Comparison of ENCODE assay signal across 8 cellular contexts in the genomic region with DNA sequence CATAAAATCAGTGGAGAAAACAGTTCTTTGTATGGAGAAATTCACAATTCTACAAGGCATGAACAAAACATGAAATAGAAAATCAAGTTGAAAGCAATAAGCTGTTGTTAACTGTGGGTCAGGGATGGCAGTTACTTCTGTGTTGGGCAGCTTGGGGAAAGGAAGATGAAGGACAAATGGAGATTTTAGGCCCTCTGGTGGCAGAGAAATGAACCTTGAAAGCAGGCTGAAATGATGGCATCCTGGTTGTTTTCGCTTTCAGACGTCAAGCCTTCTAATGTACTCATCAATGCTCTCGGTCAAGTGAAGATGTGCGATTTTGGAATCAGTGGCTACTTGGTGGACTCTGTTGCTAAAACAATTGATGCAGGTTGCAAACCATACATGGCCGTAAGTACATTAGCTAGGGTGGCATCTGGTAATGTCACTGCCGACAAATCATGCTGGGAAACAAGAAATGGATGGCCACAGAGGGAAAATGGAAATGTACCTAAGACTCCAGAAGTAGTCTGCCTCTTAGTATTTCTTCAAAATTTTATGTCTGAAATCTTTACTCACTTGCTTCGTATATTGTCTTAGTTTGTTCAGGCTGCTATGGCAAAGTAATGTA.
DNase-seq lines count a peak whose midpoint lies in the region; ATAC-seq and TF ChIP-seq lines count a peak whose summit lies in the region.

No MANE protein-coding gene starts in this region.

- ATAC-seq in GM21825 (IDR thresholded peaks at IDR 0.05; ENCODE audit: unreplicated experiment) = peak; percentile 72

- H3K27ac ChIP-seq in osteoblast (ENCODE audit: low read depth, low read length) = no peak overlapping the region

- H3K27me3 Mint-ChIP-seq in activated T-helper 1 cell treated with anti-CD3 and anti-CD28 coated beads, Interleukin-12 subunit alpha, Interleukin-12 subunit beta, Interleukin-2, Interleukin-4 antibody, amounts not matched to agents 30 ng/mL and 10 ng/mL and 1 ng/mL, durations not matched to agents 14 hours and 24 hours and 36 hours (ENCODE audit: insufficient read depth) = no peaks in the 10 kb centered on the region

- H3K36me3 ChIP-seq in osteoblast (ENCODE audit: insufficient read depth, low read length) = no peaks in the 10 kb centered on the region

- DNase-seq in SIG-M5 treated with dmso at 0.1 percent for 504 hours (lab: John Stamatoyannopoulos, UW; ENCODE audit: unreplicated experiment) (peak; percentile 61), SIG-M5 (lab: John Stamatoyannopoulos, UW) (no peak), LoVo (ENCODE audit: low spot score) (peak; percentile 39), SHP77 treated with DMSO at 0.1 percent for 48 hours (lab: John Stamatoyannopoulos, UW) (peak; percentile 9), fibroblast of the aortic adventitia (ENCODE audit: low read depth) (peak; percentile 64), osteoblast (ENCODE audit: insufficient read length, low spot score, missing footprints) (no peak)
- DNase-seq in activated T-helper 1 cell treated with anti-CD3 and anti-CD28 coated beads, Interleukin-12 subunit alpha, Interleukin-12 subunit beta, Interleukin-2, Interleukin-4 antibody, amounts not matched to agents 30 ng/mL and 10 ng/mL and 1 ng/mL, durations not matched to agents 14 hours and 24 hours and 36 hours (ENCODE audit: low spot score) = no peak

- H3K4me2 ChIP-seq in osteoblast (ENCODE audit: insufficient read depth, low read length) = peak overlapping the region; percentile 70

- no peaks in the 10 kb centered on the region for H3K27me3 ChIP-seq in osteoblast (ENCODE audit: insufficient read depth, low read length)

- peaks cover 7% of the 10 kb centered on the region for H3K4me1 Mint-ChIP-seq in activated T-helper 1 cell treated with anti-CD3 and anti-CD28 coated beads, Interleukin-12 subunit alpha, Interleukin-12 subunit beta, Interleukin-2, Interleukin-4 antibody, amounts not matched to agents 30 ng/mL and 10 ng/mL and 1 ng/mL, durations not matched to agents 14 hours and 24 hours and 36 hours (ENCODE audit: low read depth)

- intact Hi-C loops in activated T-helper 1 cell treated with anti-CD3 and anti-CD28 coated beads, Interleukin-12 subunit alpha, Interleukin-12 subunit beta, Interleukin-2, Interleukin-4 antibody, amounts not matched to agents 30 ng/mL and 10 ng/mL and 1 ng/mL, durations not matched to agents 14 hours and 24 hours and 36 hours (cut with micrococcal nuclease) = loop anchor here (1.0 to 10.0 kb wide), 4 partner anchors 109 to 1031 kb away; partner anchors contain the start of gene MAP2K6

- H3K9me3 ChIP-seq in osteoblast (ENCODE audit: low read depth, low read length) = no peaks in the 10 kb centered on the region

- H3K9me3 Mint-ChIP-seq in activated T-helper 1 cell treated with anti-CD3 and anti-CD28 coated beads, Interleukin-12 subunit alpha, Interleukin-12 subunit beta, Interleukin-2, Interleukin-4 antibody, amounts not matched to agents 30 ng/mL and 10 ng/mL and 1 ng/mL, durations not matched to agents 14 hours and 24 hours and 36 hours = no peaks in the 10 kb centered on the region

- no peaks in the 10 kb centered on the region for H3K79me2 ChIP-seq in osteoblast (ENCODE audit: insufficient read depth, low read length)

- H4K20me1 ChIP-seq in osteoblast (ENCODE audit: insufficient read depth, low read length) = no peaks in the 10 kb centered on the region

- peak; percentile 81 for TF ChIP-seq CTCF in fibroblast of the aortic adventitia (IDR thresholded peaks at IDR 0.05; ENCODE audit: insufficient read depth, low read length)
- peak; percentile 75 for TF ChIP-seq CTCF in osteoblast (IDR thresholded peaks at IDR 0.05; ENCODE audit: extremely low read depth, low read depth, low read length)

- no peak overlapping the region for H3K27ac Mint-ChIP-seq in activated T-helper 1 cell treated with anti-CD3 and anti-CD28 coated beads, Interleukin-12 subunit alpha, Interleukin-12 subunit beta, Interleukin-2, Interleukin-4 antibody, amounts not matched to agents 30 ng/mL and 10 ng/mL and 1 ng/mL, durations not matched to agents 14 hours and 24 hours and 36 hours

- no peak overlapping the region for H3K4me3 Mint-ChIP-seq in activated T-helper 1 cell treated with anti-CD3 and anti-CD28 coated beads, Interleukin-12 subunit alpha, Interleukin-12 subunit beta, Interleukin-2, Interleukin-4 antibody, amounts not matched to agents 30 ng/mL and 10 ng/mL and 1 ng/mL, durations not matched to agents 14 hours and 24 hours and 36 hours

- H3K4me3 ChIP-seq in fibroblast of the aortic adventitia (ENCODE audit: low read depth, low read length) = peak overlapping the region; percentile 36
- peak overlapping the region; percentile 49 for H3K4me3 ChIP-seq in osteoblast (ENCODE audit: insufficient read depth, low read length)

- H3K36me3 Mint-ChIP-seq in activated T-helper 1 cell treated with anti-CD3 and anti-CD28 coated beads, Interleukin-12 subunit alpha, Interleukin-12 subunit beta, Interleukin-2, Interleukin-4 antibody, amounts not matched to agents 30 ng/mL and 10 ng/mL and 1 ng/mL, durations not matched to agents 14 hours and 24 hours and 36 hours (ENCODE audit: low read depth) = no peaks in the 10 kb centered on the region

- no peaks in the 10 kb centered on the region for H3K4me1 ChIP-seq in osteoblast (ENCODE audit: insufficient read depth, low read length)

- peak overlapping the region; percentile 66 for H2AFZ ChIP-seq in osteoblast (ENCODE audit: low read length)

Comparison
In these comparisons a context has a peak if more than half of its experiments do, and no peak if none do; other contexts are left out.
1. DNase-seq: peak in SIG-M5 treated with dmso at 0.1 percent for 504 hours (single experiment), LoVo (single experiment), SHP77 treated with DMSO at 0.1 percent for 48 hours (single experiment) and fibroblast of the aortic adventitia (single experiment); none in SIG-M5 (single experiment), osteoblast (single experiment) and activated T-helper 1 cell treated with anti-CD3 and anti-CD28 coated beads, Interleukin-12 subunit alpha, Interleukin-12 subunit beta, Interleukin-2, Interleukin-4 antibody, amounts not matched to agents 30 ng/mL and 10 ng/mL and 1 ng/mL, durations not matched to agents 14 hours and 24 hours and 36 hours (single experiment).